In genomic region chr2:177616066-177616465, GRCh38 we compare ENCODE assay signal across 14 cellular contexts.
A peak's percentile ranks its signal among the peaks of the same experiment; 100 is the strongest.
DNase-seq lines count a peak whose midpoint lies in the region; ATAC-seq, FAIRE-seq and TF ChIP-seq lines count a peak whose summit lies in the region.
"Had no signal": no experiment of that assay in that cellular context is flagged by ENCODE, and none has a peak within 500 bp of the region (broad histone marks: within the 10 kb centered on the region; RNA-seq: fewer than 3 reads in every experiment).

No MANE protein-coding gene starts in this region.

- H3K9me3 ChIP-seq in A549 = 0 out of 3 replicates have a peak, but pooled peaks cover 4% of the 10 kb centered on the region
- no peaks in the 10 kb centered on the region for H3K9me3 ChIP-seq in K562 (replicated peaks; ENCODE audit: control insufficient read depth, insufficient read depth, low read depth, low read length)
- no peaks in the 10 kb centered on the region for H3K9me3 ChIP-seq in smooth muscle cell (replicated peaks; ENCODE audit: low read depth)

- H3K4me1 ChIP-seq in A549 (no peaks in the 10 kb centered on the region), K562 (replicated peaks in 1 of 2; ENCODE audit: control insufficient read depth in 2 of 2, insufficient read depth in 2 of 2, low read length in 2 of 2) (peaks cover 11 to 17% of the 10 kb centered on the region in 2 experiments; a peak in 4 of 5 replicates), smooth muscle cell (ENCODE audit: low read depth) (peaks cover 21% of the 10 kb centered on the region)

- H3K36me3 ChIP-seq in K562 (ENCODE audit: control insufficient read depth, insufficient read depth, low read length) = no peaks in the 10 kb centered on the region
- no peaks in the 10 kb centered on the region for H3K36me3 ChIP-seq in smooth muscle cell (ENCODE audit: low read depth)

- TF ChIP-seq EP300 in A549 (IDR thresholded peaks at IDR 0.05) = no peak
- no peak for TF ChIP-seq EP300 in K562 (IDR thresholded peaks at IDR 0.05; ENCODE audit: low read length)

- H3K9me1 ChIP-seq in K562 (ENCODE audit: control insufficient read depth, insufficient read depth, low read length) = no peaks in the 10 kb centered on the region

- H3K27me3 ChIP-seq in K562 (ENCODE audit: control insufficient read depth in 2 of 2, insufficient read depth in 2 of 2, low read length in 2 of 2) = no peaks in the 10 kb centered on the region; a peak in 1 of 5 replicates
- no peaks in the 10 kb centered on the region for H3K27me3 ChIP-seq in smooth muscle cell (ENCODE audit: low read depth)

- no TSS peak for BruUV-seq in K562 (replicated peaks; lab: Mats Ljungman, UMichigan)

- CTCF ChIA-PET in A549 (lab: Yijun Ruan, JAX) = interaction anchor here (1.5 kb wide), 1 partner anchor 11 kb away, joined by 4 read pairs; no protein-coding TSS in a partner anchor
- CTCF ChIA-PET in K562 (lab: Yijun Ruan, JAX; ENCODE audit: low intra/inter-chr PET ratio) = no interaction called here

- intact Hi-C loops in K562 (cut with micrococcal nuclease) = loop anchor here (10.0 kb wide), 1 partner anchor 351 kb away; the partner anchor contains the start of gene NFE2L2

- H4K20me1 ChIP-seq in K562 (replicated peaks; ENCODE audit: control insufficient read depth, insufficient read depth, low read length) (no peaks in the 10 kb centered on the region), smooth muscle cell (ENCODE audit: low read depth) (no peaks in the 10 kb centered on the region)

- TF ChIP-seq POLR2A in A549 (IDR thresholded peaks at IDR 0.05; ENCODE audit: low read length) (no peak), K562 (conservative IDR thresholded peaks at IDR 0.05) (no peak), GM12891 (IDR thresholded peaks at IDR 0.05; ENCODE audit: low read depth, low read length) (no peak)

- H3K4me3 ChIP-seq in A549 = no peak overlapping the region
- H3K4me3 ChIP-seq in K562 = no peak overlapping the region
- H3K4me3 ChIP-seq in smooth muscle cell = no peak overlapping the region

- H3K4me1 Mint-ChIP-seq in mesothelial cell of epicardium = peaks cover 38% of the 10 kb centered on the region

- no peak overlapping the region for H3K27ac ChIP-seq in A549
- H3K27ac ChIP-seq in K562 (ENCODE audit: extremely low read depth, low read depth, low read length) = no peak overlapping the region
- no peak overlapping the region for H3K27ac ChIP-seq in smooth muscle cell (ENCODE audit: low read depth)

- H3K9ac ChIP-seq in K562 (ENCODE audit: insufficient read depth in 1 of 2, low read depth in 2 of 2, low read length in 2 of 2) (no peak overlapping the region), smooth muscle cell (ENCODE audit: low read depth) (no peak overlapping the region)

- ATAC-seq in A549 (no peak), K562 (no peak)
- no peak for ATAC-seq in activated CD4-positive, CD25-positive, alpha-beta regulatory T cell treated with anti-CD3 and anti-CD28 coated beads, Interleukin-2, amount 50 U/mL, for 24 hours

- H3K79me2 ChIP-seq in K562 (ENCODE audit: control insufficient read depth, insufficient read depth, low read length) (no peaks in the 10 kb centered on the region), smooth muscle cell (ENCODE audit: low read depth) (no peaks in the 10 kb centered on the region)

- H3K27ac Mint-ChIP-seq in mesothelial cell of epicardium = no peak overlapping the region
- H3K27ac Mint-ChIP-seq: B cell, H9 had no signal

- in situ Hi-C loops in K562 (cut with MboI) = no loop called here

- POLR2A ChIA-PET in A549 (lab: Yijun Ruan, JAX) = no interaction called here
- POLR2A ChIA-PET in K562 (lab: Yijun Ruan, JAX) = interaction anchor here (2.9 kb wide), 1 partner anchor 12 kb away, joined by 10 read pairs; no protein-coding TSS in a partner anchor

- TF ChIP-seq RAD21 in A549 (conservative IDR thresholded peaks at IDR 0.05 in 1 of 2, IDR thresholded peaks at IDR 0.05 in 1 of 2) (no peak), K562 (CRISPR knock-in tag; conservative IDR thresholded peaks at IDR 0.05 in 1 of 2, IDR thresholded peaks at IDR 0.05 in 1 of 2) (no peak)

- peaks cover 7% of the 10 kb centered on the region for H3K9me3 Mint-ChIP-seq in mesothelial cell of epicardium
- H3K9me3 Mint-ChIP-seq: H9 had no signal

- WGBS in A549 (ENCODE audit: missing lambda C conversion rate) = 81% methylated on average over 4 of the region's 4 CpGs
- WGBS in K562 (ENCODE audit: insufficient coverage, low coverage, missing lambda C conversion rate) = 11% methylated on average over 4 of the region's 4 CpGs
- 77% methylated on average over 4 of the region's 4 CpGs for WGBS in smooth muscle cell (ENCODE audit: low lambda C conversion rate)

- DNase-seq in A549 (ENCODE audit: low read depth in 1 of 2, low spot score in 1 of 2) = no peak
- DNase-seq in K562 (ENCODE audit: extremely low read depth in 1 of 4, low spot score in 3 of 4) = no peak
- no peak for DNase-seq in mesothelial cell of epicardium (ENCODE audit: low spot score in 2 of 2, unreplicated experiment in 2 of 2)
- DNase-seq in smooth muscle cell (lab: John Stamatoyannopoulos, UW; ENCODE audit: unreplicated experiment) = no peak
- no peak for DNase-seq in GM12891 (ENCODE audit: insufficient read length, low spot score)
- no peak for DNase-seq in hypothalamus (lab: John Stamatoyannopoulos, UW)
- DNase-seq: C1 segment of cervical spinal cord; CD4-positive, alpha-beta memory T cell; DMS79; GOT3; H9 had no signal

- FAIRE-seq in A549 (lab: Jason Lieb, UNC) (no peak), K562 (lab: Jason Lieb, UNC) (no peak), GM12891 (lab: Jason Lieb, UNC) (no peak)
- FAIRE-seq: GM19239 had no signal

- no peaks in the 10 kb centered on the region for H3F3A ChIP-seq in smooth muscle cell (ENCODE audit: low read depth)

- no peaks in the 10 kb centered on the region for H3K27me3 Mint-ChIP-seq in mesothelial cell of epicardium (ENCODE audit: low read depth)
- H3K27me3 Mint-ChIP-seq: B cell had no signal

- no peak overlapping the region for H2AFZ ChIP-seq in K562 (ENCODE audit: low read depth, low read length)
- no peak overlapping the region for H2AFZ ChIP-seq in smooth muscle cell (ENCODE audit: low read depth)

- H3K4me2 ChIP-seq in A549 (no peak overlapping the region), K562 (ENCODE audit: insufficient read depth, low read length) (no peak overlapping the region), smooth muscle cell (peak overlapping the region; percentile 25)

- peaks cover 6% of the 10 kb centered on the region for H3K36me3 Mint-ChIP-seq in mesothelial cell of epicardium

- peak overlapping the region; percentile 2 for H3K4me3 Mint-ChIP-seq in mesothelial cell of epicardium
- H3K4me3 Mint-ChIP-seq: B cell, H9 had no signal

- TF ChIP-seq CTCF in A549 (IDR thresholded peaks at IDR 0.05) = no peak
- no peak for TF ChIP-seq CTCF in K562 (IDR thresholded peaks at IDR 0.05 in 2 of 3, conservative IDR thresholded peaks at IDR 0.05 in 1 of 3; ENCODE audit: insufficient read depth in 2 of 3, low read depth in 1 of 3, low read length in 3 of 3)
- TF ChIP-seq CTCF in mesothelial cell of epicardium (IDR thresholded peaks at IDR 0.05; ENCODE audit: unreplicated experiment) = no peak
- TF ChIP-seq CTCF in smooth muscle cell (IDR thresholded peaks at IDR 0.05; ENCODE audit: borderline replicate concordance, insufficient read depth, poor library complexity, severe bottlenecking) = no peak

TF ChIP-seq in A549, 52 proteins besides CTCF, POLR2A, EP300 and RAD21:
- TF ChIP-seq MAFK (IDR thresholded peaks at IDR 0.05; ENCODE audit: partially characterized antibody) = peak; percentile 14
- no peak for TF ChIP-seq JUN (IDR thresholded peaks at IDR 0.05)
TF ChIP-seq in A549: peak in this region for 1.

TF ChIP-seq in K562, 482 proteins besides CTCF, POLR2A, EP300 and RAD21:
- TF ChIP-seq YBX1 (IDR thresholded peaks at IDR 0.05) = no peak
- TF ChIP-seq ZNF316 (IDR thresholded peaks at IDR 0.05) = peak; percentile 68
- 0 out of 2 replicates have a peak, but pooled peaks have one; percentile 31 for TF ChIP-seq MAFG (tag; conservative IDR thresholded peaks at IDR 0.05)
- peak; percentile 61; the same call in 1 of the 2 replicates for TF ChIP-seq C11orf30 (IDR thresholded peaks at IDR 0.05; ENCODE audit: low read depth)
TF ChIP-seq in K562: peak in this region for 3.

TF ChIP-seq in GM12891, 5 proteins besides CTCF, POLR2A, EP300 and RAD21:
- TF ChIP-seq TAF1 (IDR thresholded peaks at IDR 0.05; ENCODE audit: low read depth, low read length) (no peak), SPI1 (IDR thresholded peaks at IDR 0.05; ENCODE audit: low read depth, low read length) (no peak), PAX5 (IDR thresholded peaks at IDR 0.05; ENCODE audit: insufficient read depth, low read length, severe bottlenecking) (no peak), POLR2AphosphoS5 (IDR thresholded peaks at IDR 0.05; ENCODE audit: low read depth, low read length) (no peak), POU2F2 (IDR thresholded peaks at IDR 0.05; ENCODE audit: low read depth, low read length) (no peak)

Comparison
In these comparisons a context has a peak if more than half of its experiments do, and no peak if none do; other contexts are left out.
1. Of the 35 proteins assayed by ChIP-seq in both K562 and A549: peak only in K562: none; only in A549: MAFK; in both: none; in neither: 34.